Comparison of ENCODE assay signal across 9 cellular contexts in the genomic region with DNA sequence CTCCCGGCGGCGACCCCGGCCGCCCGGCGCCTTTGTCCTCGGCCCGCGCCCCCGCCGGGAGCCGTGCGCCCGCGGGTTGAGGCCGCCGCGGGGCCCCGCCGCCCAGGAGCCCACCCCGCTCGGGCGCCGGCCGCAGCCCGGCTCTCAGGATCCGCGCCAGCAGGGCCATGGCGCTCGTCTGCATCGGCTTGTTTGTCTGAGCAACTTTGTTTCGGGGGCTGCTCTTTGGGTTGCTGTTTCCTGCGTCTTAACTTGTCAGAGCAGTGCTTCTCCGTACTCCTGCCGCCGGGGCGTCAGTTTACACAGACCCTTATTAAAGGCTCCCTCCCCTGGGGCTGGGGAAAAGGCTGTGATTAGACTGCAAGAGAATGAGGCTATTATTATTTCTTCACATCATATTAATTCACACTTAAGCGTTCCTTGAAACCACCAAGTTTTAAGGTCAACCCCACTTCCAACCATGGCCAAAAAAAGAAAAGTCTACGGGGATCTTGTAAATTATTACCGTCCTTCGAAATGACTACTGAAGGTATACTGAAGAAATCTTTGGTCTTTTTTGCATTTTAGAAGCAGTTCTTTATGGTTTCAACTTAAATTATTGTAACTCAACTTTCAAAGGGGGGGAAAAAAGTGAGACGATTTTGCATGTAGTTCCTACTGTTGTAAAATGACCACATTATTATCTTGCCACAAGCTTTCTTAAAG. TPM values are rescaled to one million over a fixed set of nuclear protein-coding genes. Genes with fewer than 3 reads are reported as not detected.
A peak's percentile ranks its signal among the peaks of the same experiment; 100 is the strongest.
DNase-seq lines count a peak whose midpoint lies in the region; ATAC-seq and FAIRE-seq lines count a peak whose summit lies in the region.
"Had no signal": no experiment of that assay in that cellular context is flagged by ENCODE, and none has a peak within 500 bp of the region (broad histone marks: within the 10 kb centered on the region; RNA-seq: fewer than 3 reads in every experiment).

A gene with protein sequence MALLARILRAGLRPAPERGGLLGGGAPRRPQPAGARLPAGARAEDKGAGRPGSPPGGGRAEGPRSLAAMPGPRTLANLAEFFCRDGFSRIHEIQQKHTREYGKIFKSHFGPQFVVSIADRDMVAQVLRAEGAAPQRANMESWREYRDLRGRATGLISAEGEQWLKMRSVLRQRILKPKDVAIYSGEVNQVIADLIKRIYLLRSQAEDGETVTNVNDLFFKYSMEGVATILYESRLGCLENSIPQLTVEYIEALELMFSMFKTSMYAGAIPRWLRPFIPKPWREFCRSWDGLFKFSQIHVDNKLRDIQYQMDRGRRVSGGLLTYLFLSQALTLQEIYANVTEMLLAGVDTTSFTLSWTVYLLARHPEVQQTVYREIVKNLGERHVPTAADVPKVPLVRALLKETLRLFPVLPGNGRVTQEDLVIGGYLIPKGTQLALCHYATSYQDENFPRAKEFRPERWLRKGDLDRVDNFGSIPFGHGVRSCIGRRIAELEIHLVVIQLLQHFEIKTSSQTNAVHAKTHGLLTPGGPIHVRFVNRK (minus strand): TSS at position 198 of the 705 bp plus-strand sequence. CDS start 29 bp downstream, at position 169.

- FAIRE-seq in urothelium cell line (lab: Jason Lieb, UNC), result no peak
- FAIRE-seq: endometrium had no signal

- no peak within 1 kb of the TSS for H4K5ac ChIP-seq in mesendoderm (ENCODE audit: low read length)

- no peaks in the 10 kb centered on the region for H3K4me1 ChIP-seq in mesendoderm (ENCODE audit: control insufficient read depth, low read depth, low read length)

- H3K79me2 ChIP-seq in mesendoderm (ENCODE audit: control insufficient read depth, insufficient read depth, low read length), result no peaks in the 10 kb centered on the region

- H3K4me1 Mint-ChIP-seq in dendritic cell treated with granulocyte-macrophage colony-stimulating factor and Interleukin-4, amounts not matched to agents 40 ng/mL and 50 ng/mL, for 4 days (ENCODE audit: low read depth), result peaks cover 16% of the 10 kb centered on the region

- H3K36me3 ChIP-seq in mesendoderm (ENCODE audit: control insufficient read depth, insufficient read depth, low read length), result no peaks in the 10 kb centered on the region

- peak within 1 kb of the TSS; percentile 81 for H3K4me3 ChIP-seq in mesendoderm (ENCODE audit: low read length)

- peaks cover 84% of the 10 kb centered on the region for H3K27me3 Mint-ChIP-seq in dendritic cell treated with granulocyte-macrophage colony-stimulating factor and Interleukin-4, amounts not matched to agents 40 ng/mL and 50 ng/mL, for 4 days

- peak within 1 kb of the TSS; percentile 98 for H3K56ac ChIP-seq in mesendoderm (ENCODE audit: low read length)

- peak within 1 kb of the TSS; percentile 80 for H3K23ac ChIP-seq in mesendoderm (ENCODE audit: low read length)

- no peak within 1 kb of the TSS for H3K27ac Mint-ChIP-seq in dendritic cell treated with granulocyte-macrophage colony-stimulating factor and Interleukin-4, amounts not matched to agents 40 ng/mL and 50 ng/mL, for 4 days

- peak; percentile 64 for DNase-seq in AG20443 (ENCODE audit: low spot score)
- DNase-seq in KG1 (lab: John Stamatoyannopoulos, UW), result peak; percentile 20
- DNase-seq in mesendoderm, result peak; percentile 79
- DNase-seq in urothelium cell line (ENCODE audit: low spot score), result peak; percentile 67
- DNase-seq in NCI-H146 treated with DMSO at 0.1 percent for 48 hours (lab: John Stamatoyannopoulos, UW; ENCODE audit: unreplicated experiment), result no peak
- no peak for DNase-seq in stimulated activated naive CD4-positive, alpha-beta T cell (lab: John Stamatoyannopoulos, UW)

- peak within 1 kb of the TSS; percentile 66 for H3K27ac ChIP-seq in mesendoderm (ENCODE audit: low read depth, low read length)

- H3K4me2 ChIP-seq in mesendoderm (ENCODE audit: low read length), result peak within 1 kb of the TSS; percentile 98

- no peak within 1 kb of the TSS for H2BK15ac ChIP-seq in mesendoderm (replicated peaks; ENCODE audit: low read depth)

- peak within 1 kb of the TSS; percentile 68 for H3K4me3 Mint-ChIP-seq in dendritic cell treated with granulocyte-macrophage colony-stimulating factor and Interleukin-4, amounts not matched to agents 40 ng/mL and 50 ng/mL, for 4 days

- H2BK5ac ChIP-seq in mesendoderm (ENCODE audit: low read length), result peak within 1 kb of the TSS; percentile 86

- WGBS in mesendoderm (ENCODE audit: extremely low coverage, insufficient coverage, low lambda C conversion rate), result no CpG with 5 or more reads among the region's 43 CpGs

- H3K79me1 ChIP-seq in mesendoderm (ENCODE audit: low read length), result no peaks in the 10 kb centered on the region

- ATAC-seq in HG02678 (IDR thresholded peaks at IDR 0.05; ENCODE audit: unreplicated experiment), result no peak

- H3K9ac ChIP-seq in mesendoderm (ENCODE audit: low read length), result peak within 1 kb of the TSS; percentile 93

- H3K9me3 Mint-ChIP-seq in dendritic cell treated with granulocyte-macrophage colony-stimulating factor and Interleukin-4, amounts not matched to agents 40 ng/mL and 50 ng/mL, for 4 days, result no peaks in the 10 kb centered on the region

- intact Hi-C loops in dendritic cell treated with granulocyte-macrophage colony-stimulating factor and Interleukin-4, amounts not matched to agents 40 ng/mL and 50 ng/mL, for 4 days (cut with micrococcal nuclease), result no loop called here

- no peaks in the 10 kb centered on the region for H3K27me3 ChIP-seq in mesendoderm (ENCODE audit: insufficient read depth, low read length, poor library complexity)

- no peak within 1 kb of the TSS for H2AK5ac ChIP-seq in mesendoderm (ENCODE audit: low read length)

- no peaks in the 10 kb centered on the region for H3K36me3 Mint-ChIP-seq in dendritic cell treated with granulocyte-macrophage colony-stimulating factor and Interleukin-4, amounts not matched to agents 40 ng/mL and 50 ng/mL, for 4 days (ENCODE audit: low read depth)

- H3K18ac ChIP-seq in mesendoderm (ENCODE audit: low read length), result peak within 1 kb of the TSS; percentile 100

- H3K4ac ChIP-seq in mesendoderm (ENCODE audit: low read depth, low read length), result peak within 1 kb of the TSS; percentile 90

- peak within 1 kb of the TSS; percentile 88 for H2BK120ac ChIP-seq in mesendoderm (ENCODE audit: low read depth, low read length)

- peak within 1 kb of the TSS; percentile 84 for H4K8ac ChIP-seq in mesendoderm (ENCODE audit: low read depth, low read length)

RNA-seq across cellular contexts. Expression of the gene that starts here (rescaled TPM):
- 1.4 TPM for polyA plus RNA-seq in mesendoderm (2013, experiment 1 of 2)
- polyA plus RNA-seq in mesendoderm (2013, experiment 2 of 2), result 1.3 TPM

Comparison
In these comparisons a context has a peak if more than half of its experiments do, and no peak if none do; other contexts are left out.
1. DNase-seq: peak in AG20443 (single experiment), KG1 (single experiment), mesendoderm (single experiment) and urothelium cell line (single experiment); none in NCI-H146 treated with DMSO at 0.1 percent for 48 hours (single experiment) and stimulated activated naive CD4-positive, alpha-beta T cell (0 of 6).